ENCODE assay signal across 15 cellular contexts in the genomic region with DNA sequence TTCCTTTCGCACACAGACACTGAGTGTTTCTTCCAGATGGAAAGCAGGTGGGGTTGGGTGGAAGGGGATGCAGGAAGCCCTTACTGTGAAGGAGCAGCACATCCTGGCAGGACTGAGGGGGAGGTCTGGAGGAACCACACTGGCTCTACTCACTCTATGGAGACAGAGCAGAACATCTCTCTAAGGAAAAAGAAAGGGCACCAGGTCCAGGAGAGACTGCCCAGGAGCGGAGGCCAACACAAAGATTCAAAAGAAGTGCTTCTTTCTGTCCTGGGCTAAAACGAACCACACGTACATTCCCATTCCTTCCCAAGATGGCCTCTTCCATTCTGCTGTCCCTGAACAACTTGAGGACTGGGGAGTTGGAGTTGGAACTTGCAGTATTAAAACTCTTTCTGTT. TPM values are rescaled to one million over a fixed set of nuclear protein-coding genes. Genes with fewer than 3 reads are reported as not detected.
"Had no signal": no experiment of that assay in that cellular context is flagged by ENCODE, and none has a peak within 500 bp of the region (broad histone marks: within the 10 kb centered on the region; RNA-seq: fewer than 3 reads in every experiment).

No MANE protein-coding gene starts in this region.

- H3K27ac Mint-ChIP-seq: activated CD4-positive, alpha-beta memory T cell treated with anti-CD3 and anti-CD28 coated beads, Interleukin-2, amount 10 ng/mL, durations not matched to agents 7 days and 5 days; activated naive CD4-positive, alpha-beta T cell treated with anti-CD3 and anti-CD28 coated beads, Interleukin-2, amount 50 U/mL, for 72 hours; activated T-cell treated with anti-CD3 and anti-CD28 coated beads, Interleukin-2, amount 50 U/mL, for 72 hours; nephron progenitor cell had no signal

- H3K4me1 ChIP-seq: uterus had no signal

- H3K4me3 ChIP-seq: colonic mucosa, thoracic aorta, uterus had no signal

- H3K9me3 ChIP-seq: colonic mucosa, thoracic aorta, uterus had no signal

- H3K36me3 ChIP-seq: colonic mucosa, thoracic aorta, uterus had no signal

- H3K27ac ChIP-seq: colonic mucosa, foreskin keratinocyte, uterus had no signal

- ATAC-seq: activated naive CD4-positive, alpha-beta T cell treated with anti-CD3 and anti-CD28 coated beads, Interleukin-2, amount 50 U/mL, for 72 hours; activated T-cell treated with anti-CD3 and anti-CD28 coated beads, Interleukin-2, amount 50 U/mL, for 72 hours; foreskin keratinocyte had no signal

- H3K9me3 Mint-ChIP-seq: activated CD4-positive, alpha-beta memory T cell treated with anti-CD3 and anti-CD28 coated beads, Interleukin-2, amount 10 ng/mL, durations not matched to agents 7 days and 5 days; activated T-cell treated with anti-CD3 and anti-CD28 coated beads, Interleukin-2, amount 50 U/mL, for 72 hours; nephron progenitor cell had no signal

- H3K36me3 Mint-ChIP-seq: activated naive CD4-positive, alpha-beta T cell treated with anti-CD3 and anti-CD28 coated beads, Interleukin-2, amount 50 U/mL, for 72 hours had no signal

- DNase-seq: activated CD4-positive, alpha-beta memory T cell treated with anti-CD3 and anti-CD28 coated beads, Interleukin-2, amount 10 ng/mL, durations not matched to agents 7 days and 5 days; activated CD4-positive, alpha-beta T cell treated with anti-CD3 and anti-CD28 coated beads for 4 hours; activated gamma-delta T cell; activated T-cell treated with anti-CD3 and anti-CD28 coated beads, Interleukin-2, amount 50 U/mL, for 72 hours; central memory CD4-positive, alpha-beta T cell; colonic mucosa; effector CD4-positive, alpha-beta T cell; foreskin keratinocyte; kidney glomerular epithelial cell; mesendoderm; nephron progenitor cell; uterus had no signal

- H3K4me3 Mint-ChIP-seq: activated CD4-positive, alpha-beta memory T cell treated with anti-CD3 and anti-CD28 coated beads, Interleukin-2, amount 10 ng/mL, durations not matched to agents 7 days and 5 days; activated T-cell treated with anti-CD3 and anti-CD28 coated beads, Interleukin-2, amount 50 U/mL, for 72 hours; nephron progenitor cell had no signal

- H3K27me3 ChIP-seq: colonic mucosa, uterus had no signal

- H3K4me1 Mint-ChIP-seq: activated CD4-positive, alpha-beta memory T cell treated with anti-CD3 and anti-CD28 coated beads, Interleukin-2, amount 10 ng/mL, durations not matched to agents 7 days and 5 days; nephron progenitor cell had no signal

RNA-seq across cellular contexts. Expression of a gene that starts 13.8 kb away (rescaled TPM):
- total RNA-seq: osteoblast had no signal
